8 cellular contexts compared by ENCODE assay signal in genomic region chr22:41237036-41237706, GRCh38. TPM values are rescaled to one million over a fixed set of nuclear protein-coding genes. Genes with fewer than 3 reads are reported as not detected.
DNase-seq lines count a peak whose midpoint lies in the region; ATAC-seq and TF ChIP-seq lines count a peak whose summit lies in the region.

No MANE protein-coding gene starts in this region.

- H3K36me3 ChIP-seq in ectodermal cell (ENCODE audit: control insufficient read depth, insufficient read depth, low read length): no peaks in the 10 kb centered on the region

- H3K4me3 Mint-ChIP-seq in CD14-positive monocyte (peak overlapping the region; percentile 69 to 75), nephron progenitor cell (peak overlapping the region; percentile 67)

- H3K9me3 Mint-ChIP-seq in CD14-positive monocyte: peaks cover 0 to 3% (median 0%) of the 10 kb centered on the region in 7 donors
- no peaks in the 10 kb centered on the region for H3K9me3 Mint-ChIP-seq in nephron progenitor cell

- peaks cover 15% of the 10 kb centered on the region for H3K27me3 ChIP-seq in ectodermal cell (ENCODE audit: control insufficient read depth, insufficient read depth, low read length, poor library complexity, severe bottlenecking)

- no peaks in the 10 kb centered on the region for H3K36me3 Mint-ChIP-seq in CD14-positive monocyte
- no peaks in the 10 kb centered on the region for H3K36me3 Mint-ChIP-seq in nephron progenitor cell (ENCODE audit: low read depth)

- H3K9me3 ChIP-seq in ectodermal cell (ENCODE audit: control insufficient read depth, low read length): no peaks in the 10 kb centered on the region

- H3K4me1 Mint-ChIP-seq in CD14-positive monocyte (peaks cover 3% of the 10 kb centered on the region), nephron progenitor cell (peaks cover 11% of the 10 kb centered on the region)

- intact Hi-C loops in CD14-positive monocyte (cut with micrococcal nuclease): loop anchor here in 1 of 2 donors (10.0 kb wide), 1 partner anchor 312 kb away; no protein-coding TSS in a partner anchor

- H3K4me1 ChIP-seq in ectodermal cell (ENCODE audit: control insufficient read depth, insufficient read depth, low read length): peaks cover 7% of the 10 kb centered on the region

- peak; percentile 80 for TF ChIP-seq CTCF in CD14-positive monocyte (IDR thresholded peaks at IDR 0.05)
- 0 out of 2 replicates have a peak, but pooled peaks have one; percentile 24 for TF ChIP-seq CTCF in LNCAP (IDR thresholded peaks at IDR 0.05)
- peak; percentile 40 for TF ChIP-seq CTCF in nephron progenitor cell (IDR thresholded peaks at IDR 0.05)

- H3K4me3 ChIP-seq in ectodermal cell (ENCODE audit: insufficient read depth, low read depth, low read length): peak overlapping the region; percentile 35

- H3K27me3 Mint-ChIP-seq in CD14-positive monocyte (ENCODE audit: low read depth in 3 of 3) (peaks cover 2 to 10% (median 6%) of the 10 kb centered on the region in 3 donors), nephron progenitor cell (ENCODE audit: low read depth, poor library complexity) (peaks cover 19% of the 10 kb centered on the region)

- H3K27ac ChIP-seq in ectodermal cell (ENCODE audit: insufficient read depth, low read depth, low read length, poor library complexity, severe bottlenecking): no peak overlapping the region

- WGBS in ectodermal cell, 2 experiments: 65% methylated on average over 33 of the region's 33 CpGs

- H3K27ac Mint-ChIP-seq in CD14-positive monocyte (no peak overlapping the region), nephron progenitor cell (no peak overlapping the region)

- DNase-seq in CD14-positive monocyte (ENCODE audit: low spot score): no peak
- DNase-seq in nephron progenitor cell: no peak
- no peak for DNase-seq in stimulated activated CD8-positive, alpha-beta memory T cell treated with anti-CD3 and anti-CD28 coated beads, Interleukin-4, amount 100 ng/mL, for 48 hours
- no peak for DNase-seq in NCI-H2196 (lab: John Stamatoyannopoulos, UW; ENCODE audit: unreplicated experiment)

- no peak for ATAC-seq in GM18858 (IDR thresholded peaks at IDR 0.05; ENCODE audit: unreplicated experiment)
- ATAC-seq in GM19463 (IDR thresholded peaks at IDR 0.05; ENCODE audit: unreplicated experiment): no peak

RNA-seq across cellular contexts. Expression of gene CHADL, which starts 3.6 kb away (rescaled TPM):
- under 1 TPM; 0.27 to 0.35 TPM for polyA plus RNA-seq in CD14-positive monocyte
- 1.1 TPM for polyA plus RNA-seq in ectodermal cell (2013, experiment 1 of 4)
- polyA plus RNA-seq in ectodermal cell (2013, experiment 2 of 4): 0.66 TPM
- polyA plus RNA-seq in ectodermal cell (2013, experiment 3 of 4): 0.59 TPM
- polyA plus RNA-seq in ectodermal cell (2013, experiment 4 of 4): 0.53 TPM

RNA-seq across cellular contexts. Expression of gene L3MBTL2, which starts 32.1 kb away (rescaled TPM):
- 10 to 100 TPM; 13.6 to 14.0 TPM for polyA plus RNA-seq in CD14-positive monocyte
- polyA plus RNA-seq in ectodermal cell (2013, experiment 1 of 4): 30.3 TPM
- polyA plus RNA-seq in ectodermal cell (2013, experiment 2 of 4): 35.8 TPM
- 20.9 TPM for polyA plus RNA-seq in ectodermal cell (2013, experiment 3 of 4)
- polyA plus RNA-seq in ectodermal cell (2013, experiment 4 of 4): 22.9 TPM

RNA-seq across cellular contexts. Expression of gene RANGAP1, which starts 48.8 kb away (rescaled TPM):
- polyA plus RNA-seq in CD14-positive monocyte: 1 to 10 TPM; 8.3 to 8.5 TPM
- polyA plus RNA-seq in ectodermal cell (2013, experiment 1 of 4): 119 TPM
- polyA plus RNA-seq in ectodermal cell (2013, experiment 2 of 4): 110 TPM
- 80.4 TPM for polyA plus RNA-seq in ectodermal cell (2013, experiment 3 of 4)
- polyA plus RNA-seq in ectodermal cell (2013, experiment 4 of 4): 82.1 TPM

Comparison
In these comparisons a context has a peak if more than half of its experiments do, and no peak if none do; other contexts are left out.
1. CTCF ChIP-seq: peak in every context shown above with its lines; median percentile 80 in CD14-positive monocyte; 40 in nephron progenitor cell; 24 in LNCAP.